ENCODE assay signal across 12 cellular contexts in the genomic region with DNA sequence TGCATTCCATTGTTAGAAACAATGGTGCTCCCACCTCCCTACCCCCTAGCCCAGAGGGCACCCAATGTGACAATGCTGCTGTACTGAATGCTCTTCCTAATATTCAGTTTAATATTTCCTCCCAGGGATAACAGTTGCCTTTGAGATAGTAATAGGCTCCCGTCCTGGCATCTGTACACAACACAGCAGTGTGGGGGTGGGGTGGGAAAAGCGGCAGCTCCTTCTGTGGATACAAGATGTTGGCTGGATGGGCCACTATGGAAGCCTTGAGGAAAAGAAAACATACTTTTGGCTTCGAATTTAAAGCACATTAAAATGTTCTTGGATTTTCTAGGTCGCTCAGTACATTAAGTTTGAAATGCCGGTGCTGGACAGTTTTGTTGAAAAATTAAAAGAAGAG. TPM values are rescaled to one million over a fixed set of nuclear protein-coding genes. Genes with fewer than 3 reads are reported as not detected.
DNase-seq lines count a peak whose midpoint lies in the region; ATAC-seq, FAIRE-seq and TF ChIP-seq lines count a peak whose summit lies in the region.
"Had no signal": no experiment of that assay in that cellular context is flagged by ENCODE, and none has a peak within 500 bp of the region (broad histone marks: within the 10 kb centered on the region; RNA-seq: fewer than 3 reads in every experiment).

No MANE protein-coding gene starts in this region.

- TF ChIP-seq CTCF in H1 (IDR thresholded peaks at IDR 0.05; ENCODE audit: control extremely low read depth in 1 of 3, insufficient read depth in 1 of 3, low read depth in 1 of 3, low read length in 3 of 3): no peak
- no peak for TF ChIP-seq CTCF in lower leg skin (IDR thresholded peaks at IDR 0.05)
- no peak for TF ChIP-seq CTCF in upper lobe of left lung (IDR thresholded peaks at IDR 0.05)

- H3K14ac ChIP-seq in H1 (ENCODE audit: insufficient read length): no peak overlapping the region

- H4K91ac ChIP-seq in H1 (replicated peaks; ENCODE audit: insufficient read length, low read length): no peak overlapping the region

- FAIRE-seq in H1 (lab: Jason Lieb, UNC): no peak

- no peak overlapping the region for H2BK5ac ChIP-seq in H1 (ENCODE audit: low read depth, low read length)

- H4K5ac ChIP-seq in H1 (ENCODE audit: insufficient read length, low read depth, low read length): no peak overlapping the region

- no peak for DNase-seq in H1 (ENCODE audit: low read depth in 1 of 2, low spot score in 2 of 2)
- DNase-seq in lower leg skin (ENCODE audit: low spot score in 2 of 2): peak; percentile 8 to 77
- no peak for DNase-seq in upper lobe of left lung
- DNase-seq in stimulated activated CD4-positive, alpha-beta T cell treated with anti-CD3 and anti-CD28 coated beads, Interleukin-4, amount 100 ng/mL, for 4 hours: no peak
- DNase-seq in stimulated activated CD8-positive, alpha-beta memory T cell treated with anti-CD3 and anti-CD28 coated beads, Interleukin-4, amount 100 ng/mL, for 48 hours: no peak
- DNase-seq: brain microvascular endothelial cell, naive B cell, NCI-H1694, NCI-H510A treated with DMSO at 0.1 percent for 48 hours had no signal

- H4K20me1 ChIP-seq in H1 (replicated peaks in 1 of 2; ENCODE audit: control insufficient read depth in 1 of 2, insufficient read depth in 2 of 2, low read length in 2 of 2): no peaks in the 10 kb centered on the region

- H3K23ac ChIP-seq in H1 (ENCODE audit: insufficient read length): no peak overlapping the region

- 0 out of 4 replicates have a peak overlapping the region, but pooled peaks of 1 of the 2 experiments have one; percentile 31 for H3K4me2 ChIP-seq in H1 (ENCODE audit: insufficient read depth in 1 of 2, low read depth in 2 of 2, low read length in 2 of 2)

- H3K27me3 ChIP-seq in H1 (replicated peaks in 1 of 4; ENCODE audit: control insufficient read depth in 3 of 4, extremely low read depth in 1 of 4, insufficient read depth in 3 of 4, low read length in 3 of 4) (peaks cover 0 to 3% (median 1%) of the 10 kb centered on the region in 4 experiments; a peak in 4 of 7 replicates), upper lobe of left lung (no peaks in the 10 kb centered on the region)
- H3K27me3 ChIP-seq: brain microvascular endothelial cell had no signal

- no peaks in the 10 kb centered on the region for H3K79me1 ChIP-seq in H1 (ENCODE audit: low read depth, low read length)

- ATAC-seq in upper lobe of left lung (ENCODE audit: low FRiP score in 2 of 2) (no peak), GM21390 (IDR thresholded peaks at IDR 0.05; ENCODE audit: unreplicated experiment) (no peak)
- ATAC-seq: SK-N-SH treated with all-trans-retinoic acid at 6 μM for 48 hours had no signal

- H3K27ac ChIP-seq in H1 (ENCODE audit: low read depth, low read length): no peak overlapping the region
- peak overlapping the region in 3 of 4 donors; percentile 34 to 92 (median 65) for H3K27ac ChIP-seq in upper lobe of left lung
- H3K27ac ChIP-seq: brain microvascular endothelial cell, C4-2B had no signal

- peaks cover 0 to 3% (median 1%) of the 10 kb centered on the region in 4 experiments; a peak in 1 of 8 replicates for H3K36me3 ChIP-seq in H1 (ENCODE audit: control insufficient read depth in 2 of 4, insufficient read depth in 4 of 4, low read length in 3 of 4)
- peaks cover 0 to 32% (median 13%) of the 10 kb centered on the region in 4 donors for H3K36me3 ChIP-seq in upper lobe of left lung
- H3K36me3 ChIP-seq: brain microvascular endothelial cell had no signal

- no peak overlapping the region for H3K4ac ChIP-seq in H1 (replicated peaks; ENCODE audit: insufficient read length, low read depth, low read length)

- H3K4me3 ChIP-seq in H1 (ENCODE audit: extremely low read depth in 1 of 4, insufficient read depth in 2 of 4, low read depth in 3 of 4, low read length in 4 of 4) (no peak overlapping the region), lower leg skin (ENCODE audit: low read depth, poor library complexity, severe bottlenecking) (no peak overlapping the region), upper lobe of left lung (no peak overlapping the region)

- H4K8ac ChIP-seq in H1 (ENCODE audit: extremely low read depth, insufficient read depth, low read length): no peak overlapping the region

- no peak for TF ChIP-seq RAD21 in H1 (IDR thresholded peaks at IDR 0.05 in 1 of 2, conservative IDR thresholded peaks at IDR 0.05 in 1 of 2; ENCODE audit: low read depth in 2 of 2, low read length in 2 of 2)

- peaks cover 5 to 39% (median 23%) of the 10 kb centered on the region in 4 experiments; a peak in 6 of 7 replicates for H3K4me1 ChIP-seq in H1 (replicated peaks in 1 of 4; ENCODE audit: control insufficient read depth in 3 of 4, insufficient read depth in 4 of 4, low read length in 3 of 4)
- peaks cover 52 to 78% (median 62%) of the 10 kb centered on the region in 4 donors for H3K4me1 ChIP-seq in upper lobe of left lung

- no peak overlapping the region for H2AFZ ChIP-seq in H1 (ENCODE audit: low read length)

- H3K56ac ChIP-seq in H1 (replicated peaks; ENCODE audit: insufficient read length, low read depth, low read length): no peak overlapping the region

- intact Hi-C loops in lower leg skin (cut with DNase I; ENCODE audit: low total_unique reads): no loop called here

- 85% methylated on average over 5 of the region's 5 CpGs; no CpG with 5 or more reads in 1 of the 2 experiments for WGBS in H1 (ENCODE audit: extremely low coverage in 1 of 2, insufficient coverage in 1 of 2, insufficient read length in 1 of 2, insufficient replicate concordance in 2 of 2, low coverage in 1 of 2, low lambda C conversion rate in 2 of 2, missing lambda C conversion rate in 1 of 2), 2 experiments
- 49 to 51% methylated on average over 5 of the region's 5 CpGs for WGBS in lower leg skin, 2 donors
- 58 to 63% methylated on average over 5 of the region's 5 CpGs for WGBS in upper lobe of left lung, 2 donors

- H3K79me2 ChIP-seq in H1 (ENCODE audit: control insufficient read depth in 1 of 2, insufficient read depth in 2 of 2, low read length in 2 of 2): no peaks in the 10 kb centered on the region

- no peak overlapping the region for H3K9ac ChIP-seq in H1 (replicated peaks in 1 of 4; ENCODE audit: extremely low read depth in 1 of 4, low read depth in 3 of 4, low read length in 3 of 4)

- H3K23me2 ChIP-seq in H1 (ENCODE audit: low read depth, low read length): no peaks in the 10 kb centered on the region

- H2BK120ac ChIP-seq in H1 (replicated peaks; ENCODE audit: low read depth, low read length): no peak overlapping the region

- no peaks in the 10 kb centered on the region for H3K9me3 ChIP-seq in H1 (ENCODE audit: insufficient read depth in 2 of 2, low read depth in 1 of 2, low read length in 1 of 2)
- H3K9me3 ChIP-seq in upper lobe of left lung: no peaks in the 10 kb centered on the region

- H2BK12ac ChIP-seq in H1 (ENCODE audit: low read depth, low read length): no peak overlapping the region

- TF ChIP-seq EP300 in H1 (IDR thresholded peaks at IDR 0.05; ENCODE audit: borderline replicate concordance in 1 of 2, low read depth in 2 of 2, low read length in 2 of 2): no peak
- no peak for TF ChIP-seq EP300 in upper lobe of left lung (IDR thresholded peaks at IDR 0.05)

- H2BK20ac ChIP-seq in H1 (ENCODE audit: low read length): peak overlapping the region; percentile 82

- no peak overlapping the region for H2AK5ac ChIP-seq in H1 (ENCODE audit: low read depth, low read length)

- TF ChIP-seq POLR2A in H1 (IDR thresholded peaks at IDR 0.05; ENCODE audit: control extremely low read depth in 1 of 2, low read depth in 2 of 2, low read length in 2 of 2): no peak
- no peak for TF ChIP-seq POLR2A in lower leg skin (IDR thresholded peaks at IDR 0.05)
- no peak for TF ChIP-seq POLR2A in upper lobe of left lung (IDR thresholded peaks at IDR 0.05)

- no peak overlapping the region for H3K18ac ChIP-seq in H1 (ENCODE audit: extremely low read depth, low read length)

- POLR2A ChIA-PET in H1 (lab: Charles Lee; ENCODE audit: partially characterized antibody): interaction anchor here (1.2 to 1.8 kb wide), 2 partner anchors 13 to 16 kb away, joined by 4 to 5 read pairs; a partner anchor contains a TSS

- H2BK15ac ChIP-seq in H1 (ENCODE audit: low read length): no peak overlapping the region

- CTCF ChIA-PET in H1 (lab: Charles Lee; ENCODE audit: partially characterized antibody): interaction anchor here (2.6 to 12.1 kb wide), 5 partner anchors 10 to 63 kb away, joined by 10 to 117 read pairs (median 43); a partner anchor contains a TSS

RNA-seq across cellular contexts. Expression of a gene that starts 9.2 kb away (rescaled TPM):
- total RNA-seq in H1 (2021; fragmentation: NEBNext Ultra II Directional; extraction: Animal tissue kit (Norgen Biotek cat#: 25700)): 42.5 and 45.2 TPM in 2 replicates
- polyA plus RNA-seq in H1 (2011; rRNA removed): 9.6 and 18.2 TPM in 2 replicates
- polyA plus RNA-seq in H1 (2011; cell fraction: cytosol; rRNA removed): 20.3 TPM
- 7.0 TPM for polyA plus RNA-seq in H1 (2011; cell fraction: nucleus; rRNA removed)
- polyA plus RNA-seq in H1 (2012, experiment 1 of 2): 18.8 to 33.6 TPM (median 19.8 TPM) in 4 replicates
- 2.6 TPM for polyA plus RNA-seq in H1 (2012, experiment 2 of 2)
- 40.3 TPM for polyA plus RNA-seq in H1 (2013, experiment 1 of 2)
- polyA plus RNA-seq in H1 (2013, experiment 2 of 2): 40.4 TPM
- 10.3 and 11.8 TPM in 2 replicates for polyA minus RNA-seq in H1 (2011; rRNA and poly(A)+ RNA removed)
- 7.1 TPM for polyA minus RNA-seq in H1 (2011; cell fraction: cytosol; rRNA and poly(A)+ RNA removed)
- 10.3 TPM for polyA minus RNA-seq in H1 (2011; cell fraction: nucleus; rRNA and poly(A)+ RNA removed)
- total RNA-seq in lower leg skin: 10 to 100 TPM in 1 of 4 donors, 1 to 10 TPM in 3; 6.7 to 14.1 (median 9.4) TPM
- 10 to 100 TPM in 4 of 6 donors, 1 to 10 TPM in 2; 8.4 to 26.9 (median 18.4) TPM for total RNA-seq in upper lobe of left lung

RNA-seq across cellular contexts. Expression of a gene that starts 13.0 kb away (rescaled TPM):
- 0.67 and 0.80 TPM in 2 replicates for total RNA-seq in H1 (2021; fragmentation: NEBNext Ultra II Directional; extraction: Animal tissue kit (Norgen Biotek cat#: 25700))
- 4.5 and 5.3 TPM in 2 replicates for polyA plus RNA-seq in H1 (2011; rRNA removed)
- 3.6 TPM for polyA plus RNA-seq in H1 (2011; cell fraction: cytosol; rRNA removed)
- 6.4 TPM for polyA plus RNA-seq in H1 (2011; cell fraction: nucleus; rRNA removed)
- polyA plus RNA-seq in H1 (2012, experiment 1 of 2): 1.5 to 2.8 TPM (median 2.0 TPM) in 4 replicates
- polyA plus RNA-seq in H1 (2012, experiment 2 of 2): 1.9 TPM
- polyA plus RNA-seq in H1 (2013, experiment 1 of 2): 0.14 TPM
- polyA plus RNA-seq in H1 (2013, experiment 2 of 2): 0.07 TPM
- polyA minus RNA-seq in H1 (2011; rRNA and poly(A)+ RNA removed): 6.2 and 6.3 TPM in 2 replicates
- 2.8 TPM for polyA minus RNA-seq in H1 (2011; cell fraction: cytosol; rRNA and poly(A)+ RNA removed)
- polyA minus RNA-seq in H1 (2011; cell fraction: nucleus; rRNA and poly(A)+ RNA removed): 6.5 TPM
- total RNA-seq in lower leg skin (100 to 1,000 TPM in 1 of 4 donors, 10 to 100 TPM in 3; 47.3 to 144 (median 72.7) TPM), upper lobe of left lung (100 to 1,000 TPM in 3 of 6 donors, 10 to 100 TPM in 3; 42.0 to 405 (median 95.6) TPM)

RNA-seq across cellular contexts. Expression of a gene that starts 32.0 kb away (rescaled TPM):
- 12.3 and 14.5 TPM in 2 replicates for total RNA-seq in H1 (2021; fragmentation: NEBNext Ultra II Directional; extraction: Animal tissue kit (Norgen Biotek cat#: 25700))
- 14.3 and 16.1 TPM in 2 replicates for polyA plus RNA-seq in H1 (2011; rRNA removed)
- 17.1 TPM for polyA plus RNA-seq in H1 (2011; cell fraction: cytosol; rRNA removed)
- polyA plus RNA-seq in H1 (2011; cell fraction: nucleus; rRNA removed): 36.6 TPM
- 7.0 to 11.7 TPM (median 8.8 TPM) in 4 replicates for polyA plus RNA-seq in H1 (2012, experiment 1 of 2)
- polyA plus RNA-seq in H1 (2012, experiment 2 of 2): 5.5 TPM
- 7.2 TPM for polyA plus RNA-seq in H1 (2013, experiment 1 of 2)
- 6.4 TPM for polyA plus RNA-seq in H1 (2013, experiment 2 of 2)
- 12.2 and 16.5 TPM in 2 replicates for polyA minus RNA-seq in H1 (2011; rRNA and poly(A)+ RNA removed)
- 6.1 TPM for polyA minus RNA-seq in H1 (2011; cell fraction: cytosol; rRNA and poly(A)+ RNA removed)
- 29.0 TPM for polyA minus RNA-seq in H1 (2011; cell fraction: nucleus; rRNA and poly(A)+ RNA removed)
- 10 to 100 TPM in 2 of 4 donors, 1 to 10 TPM in 2; 4.4 to 11.0 (median 8.9) TPM for total RNA-seq in lower leg skin
- total RNA-seq in upper lobe of left lung: 100 to 1,000 TPM in 1 of 6 donors, 10 to 100 TPM in 5; 23.4 to 194 (median 48.0) TPM

Comparison
In these comparisons a context has a peak if more than half of its experiments do, and no peak if none do; other contexts are left out.
1. DNase-seq: peak in lower leg skin (2 of 2); none in H1 (0 of 2), upper lobe of left lung (0 of 2), stimulated activated CD4-positive, alpha-beta T cell treated with anti-CD3 and anti-CD28 coated beads, Interleukin-4, amount 100 ng/mL, for 4 hours (0 of 2) and stimulated activated CD8-positive, alpha-beta memory T cell treated with anti-CD3 and anti-CD28 coated beads, Interleukin-4, amount 100 ng/mL, for 48 hours (single experiment).
2. RNA of a gene that starts 13.0 kb away (total RNA-seq): 42.0 to 405 TPM in upper lobe of left lung and 47.3 to 144 TPM in lower leg skin; 0.67 to 0.80 TPM in H1; every median in the first group is over 10 times any median in the second.